24 cellular contexts compared by ENCODE assay signal in genomic region chrX:41029332-41029731, GRCh38. TPM values are rescaled to one million over a fixed set of nuclear protein-coding genes. Genes with fewer than 3 reads are reported as not detected.
DNase-seq lines count a peak whose midpoint lies in the region; ATAC-seq and TF ChIP-seq lines count a peak whose summit lies in the region.
"Had no signal": no experiment of that assay in that cellular context is flagged by ENCODE, and none has a peak within 500 bp of the region (broad histone marks: within the 10 kb centered on the region; RNA-seq: fewer than 3 reads in every experiment).

No MANE protein-coding gene starts in this region.

- POLR2A ChIA-PET in PC-3 (lab: Charles Lee; ENCODE audit: unreplicated experiment): interaction anchor here (0.6 kb wide), 1 partner anchor 156 kb away, joined by 3 read pairs; no protein-coding TSS in a partner anchor

- CTCF ChIA-PET in PC-3 (lab: Charles Lee): no interaction called here
- CTCF ChIA-PET in Calu3 (lab: Charles Lee): no interaction called here

- H3K4me3 Mint-ChIP-seq in GM23338 (no peak overlapping the region), Calu3 (ENCODE audit: low read depth, unreplicated experiment) (no peak overlapping the region)
- H3K4me3 Mint-ChIP-seq: activated naive CD4-positive, alpha-beta T cell treated with anti-CD3 and anti-CD28 coated beads, Interleukin-2, amount 50 U/mL, for 24 hours; CD4-positive, alpha-beta T cell had no signal

- H3K9me2 ChIP-seq in GM23338 (ENCODE audit: insufficient read depth) (no peaks in the 10 kb centered on the region), PC-3 (replicated peaks; ENCODE audit: low read length) (no peaks in the 10 kb centered on the region)

- ATAC-seq in GM23338 (no peak), PC-3 (peak; percentile 67), HG02852 (IDR thresholded peaks at IDR 0.05; ENCODE audit: unreplicated experiment) (no peak)
- ATAC-seq: gastroesophageal sphincter; GM12878; stimulated activated naive CD8-positive, alpha-beta T cell treated with anti-CD3 and anti-CD28 coated beads, Interleukin-15, Interleukin-2, amounts not matched to agents 100 U/mL and 50 U/mL, for 24 hours had no signal

- no peak overlapping the region for H3K4me2 ChIP-seq in GM23338
- no peak overlapping the region for H3K4me2 ChIP-seq in PC-3 (ENCODE audit: low read length)
- H3K4me2 ChIP-seq in osteoblast (ENCODE audit: insufficient read depth, low read length): no peak overlapping the region

- H4K20me1 ChIP-seq in GM23338 (replicated peaks; ENCODE audit: insufficient read depth): no peaks in the 10 kb centered on the region
- H4K20me1 ChIP-seq in PC-3 (ENCODE audit: low read length): no peaks in the 10 kb centered on the region
- H4K20me1 ChIP-seq in osteoblast (ENCODE audit: insufficient read depth, low read length): no peaks in the 10 kb centered on the region

- no peak overlapping the region for H3K4me3 ChIP-seq in GM23338
- H3K4me3 ChIP-seq in PC-3 (ENCODE audit: low read length): no peak overlapping the region
- no peak overlapping the region for H3K4me3 ChIP-seq in fibroblast of mammary gland (ENCODE audit: control insufficient read depth, low read depth, low read length)
- H3K4me3 ChIP-seq in osteoblast (ENCODE audit: insufficient read depth, low read length): no peak overlapping the region
- H3K4me3 ChIP-seq: esophagus muscularis mucosa, gastroesophageal sphincter, GM12878 had no signal

- H3K4me1 ChIP-seq in GM23338 (ENCODE audit: insufficient read depth) (peaks cover 16% of the 10 kb centered on the region), PC-3 (ENCODE audit: insufficient read depth, low read length) (peaks cover 23% of the 10 kb centered on the region), osteoblast (ENCODE audit: insufficient read depth, low read length) (peaks cover 21% of the 10 kb centered on the region)
- H3K4me1 ChIP-seq: gastroesophageal sphincter had no signal

- BruUV-seq in PC-3 (replicated peaks; lab: Mats Ljungman, UMichigan) (no TSS peak), Calu3 (replicated peaks; lab: Mats Ljungman, UMichigan) (no TSS peak)

- TF ChIP-seq CTCF in GM23338 (conservative IDR thresholded peaks at IDR 0.05; ENCODE audit: low read depth in 2 of 2): no peak
- no peak for TF ChIP-seq CTCF in PC-3 (conservative IDR thresholded peaks at IDR 0.05; ENCODE audit: low read depth, low read length)
- no peak for TF ChIP-seq CTCF in fibroblast of mammary gland (conservative IDR thresholded peaks at IDR 0.05; ENCODE audit: control insufficient read depth, insufficient read depth, low read depth, low read length)
- TF ChIP-seq CTCF in osteoblast (IDR thresholded peaks at IDR 0.05; ENCODE audit: extremely low read depth, low read depth, low read length): no peak
- no peak for TF ChIP-seq CTCF in Calu3 (IDR thresholded peaks at IDR 0.05; ENCODE audit: unreplicated experiment)

- H3K36me3 ChIP-seq in GM23338 (ENCODE audit: insufficient read depth): no peaks in the 10 kb centered on the region
- H3K36me3 ChIP-seq in PC-3 (ENCODE audit: low read depth, low read length): no peaks in the 10 kb centered on the region
- H3K36me3 ChIP-seq in osteoblast (ENCODE audit: insufficient read depth, low read length): no peaks in the 10 kb centered on the region
- H3K36me3 ChIP-seq: esophagus muscularis mucosa, gastroesophageal sphincter had no signal

- H3K79me2 ChIP-seq in GM23338 (replicated peaks; ENCODE audit: insufficient read depth): no peaks in the 10 kb centered on the region
- H3K79me2 ChIP-seq in PC-3 (ENCODE audit: low read length): no peaks in the 10 kb centered on the region
- H3K79me2 ChIP-seq in osteoblast (ENCODE audit: insufficient read depth, low read length): no peaks in the 10 kb centered on the region

- no peaks in the 10 kb centered on the region for H3K9me3 ChIP-seq in PC-3 (ENCODE audit: low read length)
- H3K9me3 ChIP-seq in osteoblast (ENCODE audit: low read depth, low read length): peaks cover under 1% of the 10 kb centered on the region
- H3K9me3 ChIP-seq: esophagus muscularis mucosa, gastroesophageal sphincter had no signal

- peak overlapping the region; percentile 90 for H3K27ac ChIP-seq in GM23338 (ENCODE audit: low read depth)
- H3K27ac ChIP-seq in PC-3 (ENCODE audit: low read length): peak overlapping the region; percentile 19
- peak overlapping the region; percentile 28 for H3K27ac ChIP-seq in osteoblast (ENCODE audit: low read depth, low read length)
- H3K27ac ChIP-seq: esophagus muscularis mucosa, gastroesophageal sphincter had no signal

- H3K27ac Mint-ChIP-seq in GM23338: peak overlapping the region; percentile 86
- no peak overlapping the region for H3K27ac Mint-ChIP-seq in Calu3 (ENCODE audit: unreplicated experiment)
- H3K27ac Mint-ChIP-seq: activated naive CD4-positive, alpha-beta T cell treated with anti-CD3 and anti-CD28 coated beads, Interleukin-2, amount 50 U/mL, for 24 hours; CD4-positive, alpha-beta T cell had no signal

- H3K9ac ChIP-seq in PC-3 (ENCODE audit: low read length): no peak overlapping the region

- H3F3A ChIP-seq in GM23338 (replicated peaks; ENCODE audit: low read depth): peaks cover 15% of the 10 kb centered on the region
- H3F3A ChIP-seq in PC-3 (ENCODE audit: low read length, unreplicated experiment): no peaks in the 10 kb centered on the region

- no peak overlapping the region for H2AFZ ChIP-seq in GM23338
- no peak overlapping the region for H2AFZ ChIP-seq in PC-3 (ENCODE audit: low read length)
- no peak overlapping the region for H2AFZ ChIP-seq in osteoblast (ENCODE audit: low read length)

- no peak for DNase-seq in GM23338 (ENCODE audit: low spot score)
- DNase-seq in PC-3: peak; percentile 55
- DNase-seq in fibroblast of mammary gland (ENCODE audit: low read depth): peak; percentile 18
- DNase-seq in osteoblast (ENCODE audit: insufficient read length, low spot score, missing footprints): peak; percentile 8
- no peak for DNase-seq in Calu3
- no peak for DNase-seq in NCI-H2029 treated with DMSO at 0.1 percent for 48 hours (lab: John Stamatoyannopoulos, UW)
- DNase-seq: anterior cingulate cortex; CD4-positive, alpha-beta T cell; effector CD8-positive, alpha-beta T cell; hypothalamus; KBM-7; kidney; mammary epithelial cell; NCI-H2081; nucleus accumbens; Right ventricle myocardium superior; stimulated activated CD4-positive, alpha-beta T cell treated with anti-CD3 and anti-CD28 coated beads, Interleukin-4, amount 100 ng/mL, for 4 hours; stimulated activated naive CD8-positive, alpha-beta T cell treated with anti-CD3 and anti-CD28 coated beads, Interleukin-15, Interleukin-2, amounts not matched to agents 100 U/mL and 50 U/mL, for 24 hours; SW 1271 had no signal

- H3K27me3 Mint-ChIP-seq in GM23338 (ENCODE audit: insufficient read depth, low read depth, poor library complexity) (peaks cover 9% of the 10 kb centered on the region), Calu3 (ENCODE audit: unreplicated experiment) (no peaks in the 10 kb centered on the region)
- H3K27me3 Mint-ChIP-seq: activated naive CD4-positive, alpha-beta T cell treated with anti-CD3 and anti-CD28 coated beads, Interleukin-2, amount 50 U/mL, for 24 hours; CD4-positive, alpha-beta T cell had no signal

- H3K4me1 Mint-ChIP-seq in GM23338 (peaks cover 33% of the 10 kb centered on the region; the same call in 2 of the 3 replicates), Calu3 (ENCODE audit: low read depth, unreplicated experiment) (no peaks in the 10 kb centered on the region)
- H3K4me1 Mint-ChIP-seq: activated naive CD4-positive, alpha-beta T cell treated with anti-CD3 and anti-CD28 coated beads, Interleukin-2, amount 50 U/mL, for 24 hours had no signal

- H3K9me3 Mint-ChIP-seq in GM23338: no peaks in the 10 kb centered on the region; the same call in 2 of the 3 replicates
- H3K9me3 Mint-ChIP-seq in Calu3 (ENCODE audit: low read depth, unreplicated experiment): no peaks in the 10 kb centered on the region
- H3K9me3 Mint-ChIP-seq: activated naive CD4-positive, alpha-beta T cell treated with anti-CD3 and anti-CD28 coated beads, Interleukin-2, amount 50 U/mL, for 24 hours; CD4-positive, alpha-beta T cell had no signal

- H3K27me3 ChIP-seq in GM23338 (ENCODE audit: insufficient read depth) (no peaks in the 10 kb centered on the region), PC-3 (ENCODE audit: low read length) (no peaks in the 10 kb centered on the region), osteoblast (ENCODE audit: insufficient read depth, low read length) (peaks cover 25% of the 10 kb centered on the region)
- H3K27me3 ChIP-seq: esophagus muscularis mucosa, gastroesophageal sphincter had no signal

- intact Hi-C loops in PC-3 (cut with micrococcal nuclease): no loop called here
- intact Hi-C loops in Calu3 (cut with micrococcal nuclease; ENCODE audit: unreplicated experiment): loop anchor here (5.0 kb wide), 1 partner anchor 53 kb away; no protein-coding TSS in a partner anchor

- peaks cover 4% of the 10 kb centered on the region; the same call in 1 of the 3 replicates for H3K36me3 Mint-ChIP-seq in GM23338 (ENCODE audit: low read depth)
- H3K36me3 Mint-ChIP-seq in Calu3 (ENCODE audit: insufficient read depth, unreplicated experiment): no peaks in the 10 kb centered on the region
- H3K36me3 Mint-ChIP-seq: activated naive CD4-positive, alpha-beta T cell treated with anti-CD3 and anti-CD28 coated beads, Interleukin-2, amount 50 U/mL, for 24 hours had no signal

TF ChIP-seq in GM23338, 12 proteins besides CTCF, POLR2A, EP300 and RAD21 (continues in another document):
- TF ChIP-seq ZNF331 (CRISPR knock-in tag; IDR thresholded peaks at IDR 0.05; ENCODE audit: low read depth): no peak
- no peak for TF ChIP-seq ZNF114 (CRISPR knock-in tag; IDR thresholded peaks at IDR 0.05)
- TF ChIP-seq EZH2phosphoT487 (IDR thresholded peaks at IDR 0.05; ENCODE audit: unreplicated experiment): no peak

RNA-seq across cellular contexts. Expression of gene USP9X, which starts 55.9 kb away (rescaled TPM):
- 305 and 329 TPM in 2 replicates for total RNA-seq in GM23338 (2014; rRNA removed; shearing (Covaris generic))
- polyA plus RNA-seq in GM23338 (2016; fragmentation: Nextera tagmentation; extraction: Ambion mirVana): 48.7 and 62.2 TPM in 2 replicates
- total RNA-seq in PC-3 (2014; rRNA removed) (63.5 and 81.4 TPM in 2 replicates), osteoblast (164 and 170 TPM in 2 replicates), Calu3 (2022) (87.5 and 89.2 TPM in 2 replicates)

Comparison
In these comparisons a context has a peak if more than half of its experiments do, and no peak if none do; other contexts are left out.
1. DNase-seq: peak in PC-3 (single experiment), fibroblast of mammary gland (single experiment) and osteoblast (single experiment); none in GM23338 (single experiment), Calu3 (single experiment) and NCI-H2029 treated with DMSO at 0.1 percent for 48 hours (single experiment).
2. H3K27ac ChIP-seq: peak in every context shown above with its lines; median percentile 90 in GM23338; 28 in osteoblast; 19 in PC-3.